Comparison of ENCODE assay signal across 24 cellular contexts in the genomic region with DNA sequence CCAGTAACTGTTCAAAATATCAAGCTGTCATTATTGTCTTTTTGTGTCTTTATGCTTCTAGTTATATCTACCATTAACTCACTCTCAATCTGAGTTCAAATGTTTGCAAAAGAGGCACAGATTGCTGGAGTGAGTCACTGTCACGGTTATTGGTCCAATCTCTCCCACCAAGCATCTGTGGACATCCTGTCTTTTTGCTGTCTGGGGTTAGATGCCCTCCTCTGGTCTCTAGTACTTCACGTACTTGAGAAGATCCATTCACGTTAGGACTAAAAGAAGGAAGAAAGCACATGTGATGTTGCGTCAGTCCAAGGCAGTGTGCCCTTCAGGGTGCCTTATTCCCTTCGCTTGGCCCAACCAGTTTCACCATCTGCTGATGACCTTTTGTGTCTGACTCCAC.
DNase-seq lines count a peak whose midpoint lies in the region; ATAC-seq, FAIRE-seq and TF ChIP-seq lines count a peak whose summit lies in the region.
"Had no signal": no experiment of that assay in that cellular context is flagged by ENCODE, and none has a peak within 500 bp of the region (broad histone marks: within the 10 kb centered on the region; RNA-seq: fewer than 3 reads in every experiment).

No MANE protein-coding gene starts in this region.

- H3K4me2 ChIP-seq in astrocyte (ENCODE audit: low read length), result peak overlapping the region; percentile 31
- H3K4me2 ChIP-seq in hepatocyte, result no peak overlapping the region

- 89% methylated on average over 5 of the region's 5 CpGs for WGBS in hepatocyte (ENCODE audit: low lambda C conversion rate, missing lambda C conversion rate)

- H3K4me1 ChIP-seq in ACC112 (ENCODE audit: control insufficient read depth, insufficient read depth, low read length, unreplicated experiment) (peaks cover 16% of the 10 kb centered on the region), astrocyte (ENCODE audit: insufficient read depth, low read length) (peaks cover 15% of the 10 kb centered on the region), hepatocyte (ENCODE audit: insufficient read depth) (no peaks in the 10 kb centered on the region)
- H3K4me1 ChIP-seq: vagina had no signal

- H3K27me3 ChIP-seq in ACC112 (ENCODE audit: insufficient read depth, low read length) (no peaks in the 10 kb centered on the region), astrocyte (ENCODE audit: insufficient read depth, low read length) (no peaks in the 10 kb centered on the region), hepatocyte (no peaks in the 10 kb centered on the region)
- H3K27me3 ChIP-seq: esophagus squamous epithelium, vagina had no signal

- DNase-seq in HT1080 (ENCODE audit: low read depth), result peak; percentile 36
- no peak for DNase-seq in astrocyte (ENCODE audit: low read depth)
- DNase-seq in hepatocyte (ENCODE audit: low spot score), result no peak
- DNase-seq in germinal center (ENCODE audit: low spot score), result no peak
- DNase-seq in NCI-H2081 treated with DMSO at 0.1 percent for 48 hours (lab: John Stamatoyannopoulos, UW), result no peak
- no peak for DNase-seq in activated naive CD4-positive, alpha-beta T cell treated with anti-CD3 and anti-CD28 coated beads, Interleukin-2, amount 50 U/mL, for 72 hours (ENCODE audit: low spot score in 2 of 2)
- DNase-seq: activated B cell treated with CpG ODN at 0.5 μM for 24 hours; activated CD8-positive, alpha-beta memory T cell treated with anti-CD3 and anti-CD28 coated beads for 24 hours; central memory CD4-positive, alpha-beta T cell; COR-L47; effector CD8-positive, alpha-beta T cell; esophagus squamous epithelium; GF-D8; H7; hypothalamus; NCI-H1694; SHP77 treated with DMSO at 0.1 percent for 48 hours; stimulated activated CD4-positive, alpha-beta T cell treated with anti-CD3 and anti-CD28 coated beads, Interleukin-2, amount 100 ng/mL, for 24 hours; T-helper 17 cell had no signal

- no peak for ATAC-seq in HG02981 (IDR thresholded peaks at IDR 0.05; ENCODE audit: unreplicated experiment)
- ATAC-seq in activated naive CD4-positive, alpha-beta T cell treated with anti-CD3 and anti-CD28 coated beads, Interleukin-2, amount 50 U/mL, for 72 hours, result no peak
- ATAC-seq: T-helper 17 cell had no signal

- no peaks in the 10 kb centered on the region for H3K36me3 ChIP-seq in ACC112 (ENCODE audit: insufficient read depth, low read length)
- H3K36me3 ChIP-seq in astrocyte (ENCODE audit: insufficient read depth, low read length), result no peaks in the 10 kb centered on the region
- no peaks in the 10 kb centered on the region for H3K36me3 ChIP-seq in hepatocyte (replicated peaks; ENCODE audit: insufficient read depth, low read depth)
- H3K36me3 ChIP-seq: esophagus squamous epithelium, vagina had no signal

- H3K4me1 Mint-ChIP-seq in astrocyte (ENCODE audit: low read depth, unreplicated experiment), result peaks cover 36% of the 10 kb centered on the region
- H3K4me1 Mint-ChIP-seq: activated B cell treated with CpG ODN at 0.5 μM for 24 hours had no signal

- H3K79me2 ChIP-seq in ACC112 (ENCODE audit: control insufficient read depth, insufficient read depth, low read length, unreplicated experiment) (no peaks in the 10 kb centered on the region), astrocyte (ENCODE audit: insufficient read depth, low read length) (no peaks in the 10 kb centered on the region), hepatocyte (no peaks in the 10 kb centered on the region)

- H3K27ac ChIP-seq in ACC112 (ENCODE audit: low read depth, low read length) (peak overlapping the region; percentile 81), astrocyte (ENCODE audit: low read depth, low read length) (peak overlapping the region; percentile 56), hepatocyte (peak overlapping the region; percentile 55)
- H3K27ac ChIP-seq: vagina had no signal

- H2AFZ ChIP-seq in ACC112 (ENCODE audit: low read length, unreplicated experiment) (peak overlapping the region; percentile 53), astrocyte (ENCODE audit: low read depth, low read length) (no peak overlapping the region), hepatocyte (no peak overlapping the region)

- H3K9me3 Mint-ChIP-seq in astrocyte (ENCODE audit: unreplicated experiment), result peaks cover 6% of the 10 kb centered on the region
- H3K9me3 Mint-ChIP-seq in activated naive CD4-positive, alpha-beta T cell treated with anti-CD3 and anti-CD28 coated beads, Interleukin-2, amount 50 U/mL, for 72 hours, result no peaks in the 10 kb centered on the region
- H3K9me3 Mint-ChIP-seq: activated B cell treated with CpG ODN at 0.5 μM for 24 hours; activated T-helper 1 cell treated with anti-CD3 and anti-CD28 coated beads, Interleukin-12 subunit alpha, Interleukin-12 subunit beta, Interleukin-2, Interleukin-4 antibody, amounts not matched to agents 30 ng/mL and 10 ng/mL and 1 ng/mL, durations not matched to agents 14 hours and 24 hours and 36 hours had no signal

- no peak for TF ChIP-seq CTCF in astrocyte (IDR thresholded peaks at IDR 0.05; ENCODE audit: insufficient read depth, low read depth, low read length)
- no peak for TF ChIP-seq CTCF in hepatocyte (IDR thresholded peaks at IDR 0.05; ENCODE audit: poor library complexity)

- FAIRE-seq in astrocyte (lab: Jason Lieb, UNC), result no peak

- no peaks in the 10 kb centered on the region for H4K20me1 ChIP-seq in astrocyte (ENCODE audit: insufficient read depth, low read length)
- H4K20me1 ChIP-seq in hepatocyte (ENCODE audit: insufficient read depth, poor library complexity, severe bottlenecking), result no peaks in the 10 kb centered on the region

- H3K27ac Mint-ChIP-seq in astrocyte (ENCODE audit: unreplicated experiment), result peak overlapping the region; percentile 86
- no peak overlapping the region for H3K27ac Mint-ChIP-seq in activated naive CD4-positive, alpha-beta T cell treated with anti-CD3 and anti-CD28 coated beads, Interleukin-2, amount 50 U/mL, for 72 hours
- H3K27ac Mint-ChIP-seq: activated B cell treated with CpG ODN at 0.5 μM for 24 hours; activated T-helper 1 cell treated with anti-CD3 and anti-CD28 coated beads, Interleukin-12 subunit alpha, Interleukin-12 subunit beta, Interleukin-2, Interleukin-4 antibody, amounts not matched to agents 30 ng/mL and 10 ng/mL and 1 ng/mL, durations not matched to agents 14 hours and 24 hours and 36 hours; T-helper 17 cell had no signal

- peak overlapping the region; percentile 4 for H3K9ac ChIP-seq in astrocyte (ENCODE audit: low read length)

- no peaks in the 10 kb centered on the region for H3K36me3 Mint-ChIP-seq in astrocyte (ENCODE audit: low read depth, unreplicated experiment)
- no peaks in the 10 kb centered on the region for H3K36me3 Mint-ChIP-seq in activated naive CD4-positive, alpha-beta T cell treated with anti-CD3 and anti-CD28 coated beads, Interleukin-2, amount 50 U/mL, for 72 hours
- H3K36me3 Mint-ChIP-seq: mesothelial cell of epicardium had no signal

- H3K9me3 ChIP-seq in astrocyte (ENCODE audit: insufficient read depth, low read depth, low read length) (no peaks in the 10 kb centered on the region), hepatocyte (ENCODE audit: low read depth) (no peaks in the 10 kb centered on the region)
- H3K9me3 ChIP-seq: esophagus squamous epithelium, vagina had no signal

- H3K9me2 ChIP-seq in hepatocyte (replicated peaks; ENCODE audit: insufficient read depth), result no peaks in the 10 kb centered on the region

- H3K4me3 ChIP-seq in ACC112 (ENCODE audit: low read depth, low read length), result peak overlapping the region; percentile 9; the same call in 1 of the 2 replicates
- H3K4me3 ChIP-seq in astrocyte (ENCODE audit: insufficient read depth, low read depth, low read length), result no peak overlapping the region
- no peak overlapping the region for H3K4me3 ChIP-seq in hepatocyte
- H3K4me3 ChIP-seq: esophagus squamous epithelium, vagina had no signal

- H3K27me3 Mint-ChIP-seq in astrocyte (ENCODE audit: low read depth, unreplicated experiment), result no peaks in the 10 kb centered on the region

- H3K4me3 Mint-ChIP-seq in astrocyte (ENCODE audit: unreplicated experiment), result no peak overlapping the region
- H3K4me3 Mint-ChIP-seq: activated B cell treated with CpG ODN at 0.5 μM for 24 hours; activated T-helper 1 cell treated with anti-CD3 and anti-CD28 coated beads, Interleukin-12 subunit alpha, Interleukin-12 subunit beta, Interleukin-2, Interleukin-4 antibody, amounts not matched to agents 30 ng/mL and 10 ng/mL and 1 ng/mL, durations not matched to agents 14 hours and 24 hours and 36 hours; mesothelial cell of epicardium; T-helper 17 cell had no signal
